Comparison of ENCODE assay signal across 21 cellular contexts in the genomic region with DNA sequence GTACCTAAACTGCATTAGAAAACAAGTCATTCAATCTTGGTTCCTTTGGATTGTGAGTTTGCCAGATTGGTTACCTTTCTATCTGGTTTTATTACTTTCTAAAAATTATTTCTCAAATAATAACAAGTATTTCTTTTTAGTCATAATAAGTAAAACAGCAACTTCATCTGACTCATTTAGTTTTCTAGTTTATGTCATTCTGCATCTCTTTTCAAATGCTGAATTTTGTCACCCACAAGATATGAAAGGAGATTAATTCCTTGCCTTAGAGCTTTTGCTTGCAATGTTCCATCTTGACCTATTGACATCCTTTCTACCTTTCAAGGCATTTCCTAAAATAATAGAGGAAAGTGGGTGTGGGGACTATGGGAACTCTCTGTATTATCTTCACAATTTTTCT.
"Had no signal": no experiment of that assay in that cellular context is flagged by ENCODE, and none has a peak within 500 bp of the region (broad histone marks: within the 10 kb centered on the region; RNA-seq: fewer than 3 reads in every experiment).

No MANE protein-coding gene starts in this region.

- DNase-seq: activated CD4-positive, alpha-beta memory T cell treated with anti-CD3 and anti-CD28 coated beads for 36 hours; activated CD4-positive, alpha-beta T cell treated with anti-CD3 and anti-CD28 coated beads for 36 hours; activated CD4-positive, alpha-beta T cell treated with anti-CD3 and anti-CD28 coated beads, Interleukin-2, amount 10 ng/mL, durations not matched to agents 24 days and 14 days; activated CD4-positive, CD25-positive, alpha-beta regulatory T cell; activated CD4-positive, CD25-positive, alpha-beta regulatory T cell treated with anti-CD3 and anti-CD28 coated beads, Interleukin-2, amount 50 U/mL, for 72 hours; activated CD8-positive, alpha-beta memory T cell treated with anti-CD3 and anti-CD28 coated beads, Interleukin-2, amount 10 ng/mL, durations not matched to agents 7 days and 5 days; activated CD8-positive, alpha-beta memory T cell treated with anti-CD3 and anti-CD28 coated beads, Interleukin-2, amount 50 U/mL, for 4 hours; activated CD8-positive, alpha-beta T cell treated with anti-CD3 and anti-CD28 coated beads, Interleukin-2, amount 10 ng/mL, durations not matched to agents 7 days and 5 days; activated effector memory CD4-positive, alpha-beta T cell treated with anti-CD3 and anti-CD28 coated beads, Interleukin-2, amount 50 U/mL, for 16 hours; activated naive CD4-positive, alpha-beta T cell treated with anti-CD3 and anti-CD28 coated beads, Interleukin-2, amount 10 ng/mL, durations not matched to agents 7 days and 5 days; activated naive CD8-positive, alpha-beta T cell treated with anti-CD3 and anti-CD28 coated beads, Interleukin-2, amount 10 ng/mL, durations not matched to agents 7 days and 5 days; activated T-cell treated with anti-CD3 and anti-CD28 coated beads, Interleukin-2, amount 50 U/mL, for 1 hour; activated T-cell treated with anti-CD3 and anti-CD28 coated beads, Interleukin-2, amount 50 U/mL, for 48 hours; dorsolateral prefrontal cortex; effector memory CD8-positive, alpha-beta T cell; erythroblast; foreskin keratinocyte; gastrocnemius medialis; glutamatergic neuron; heart left ventricle had no signal

- ATAC-seq: activated CD4-positive, alpha-beta T cell treated with anti-CD3 and anti-CD28 coated beads for 36 hours; activated CD8-positive, alpha-beta memory T cell treated with anti-CD3 and anti-CD28 coated beads, Interleukin-2, amount 10 ng/mL, durations not matched to agents 7 days and 5 days; activated CD8-positive, alpha-beta T cell treated with anti-CD3 and anti-CD28 coated beads, Interleukin-2, amount 10 ng/mL, durations not matched to agents 7 days and 5 days; activated naive CD4-positive, alpha-beta T cell treated with anti-CD3 and anti-CD28 coated beads, Interleukin-2, amount 50 U/mL, for 72 hours; effector memory CD8-positive, alpha-beta T cell; foreskin keratinocyte; gastrocnemius medialis; heart left ventricle had no signal
